In genomic region chr4:124104101-124104500, GRCh38 we compare ENCODE assay signal across 20 cellular contexts.
"Had no signal": no experiment of that assay in that cellular context is flagged by ENCODE, and none has a peak within 500 bp of the region (broad histone marks: within the 10 kb centered on the region; RNA-seq: fewer than 3 reads in every experiment).

No MANE protein-coding gene starts in this region.

- H3K27ac Mint-ChIP-seq: activated CD4-positive, alpha-beta T cell treated with anti-CD3 and anti-CD28 coated beads for 36 hours; activated naive CD8-positive, alpha-beta T cell; memory B cell; naive thymus-derived CD8-positive, alpha-beta T cell; stimulated activated naive CD8-positive, alpha-beta T cell treated with anti-CD3 and anti-CD28 coated beads, Interleukin-15, amount 100 ng/mL, for 72 hours; T-helper 2 cell treated with Interferon-gamma antibody and Interleukin-4, amounts not matched to agents 5 μg/mL and 100 μg/mL, for 36 hours; type B pancreatic cell; WTC11 had no signal

- H3K36me3 ChIP-seq: ovary had no signal

- H3K27me3 ChIP-seq: ovary had no signal

- ATAC-seq: activated CD4-positive, alpha-beta T cell treated with anti-CD3 and anti-CD28 coated beads for 36 hours; left ventricle myocardium superior; naive thymus-derived CD8-positive, alpha-beta T cell; psoas muscle; right cardiac atrium; stimulated activated naive CD8-positive, alpha-beta T cell treated with anti-CD3 and anti-CD28 coated beads, Interleukin-15, amount 100 ng/mL, for 72 hours; WTC11 had no signal

- H3K9me3 ChIP-seq: ovary had no signal

- H3K4me3 Mint-ChIP-seq: activated CD4-positive, alpha-beta T cell treated with anti-CD3 and anti-CD28 coated beads for 36 hours; activated naive CD8-positive, alpha-beta T cell; memory B cell; naive thymus-derived CD8-positive, alpha-beta T cell; stimulated activated naive CD8-positive, alpha-beta T cell treated with anti-CD3 and anti-CD28 coated beads, Interleukin-15, amount 100 ng/mL, for 72 hours; T-helper 2 cell treated with Interferon-gamma antibody and Interleukin-4, amounts not matched to agents 5 μg/mL and 100 μg/mL, for 36 hours; type B pancreatic cell; WTC11 had no signal

- H3K27ac ChIP-seq: ovary, psoas muscle had no signal

- FAIRE-seq: colon, endometrium, TTC549 had no signal

- H3K4me1 Mint-ChIP-seq: activated CD4-positive, alpha-beta T cell treated with anti-CD3 and anti-CD28 coated beads for 36 hours; memory B cell; naive thymus-derived CD8-positive, alpha-beta T cell; stimulated activated naive CD8-positive, alpha-beta T cell treated with anti-CD3 and anti-CD28 coated beads, Interleukin-15, amount 100 ng/mL, for 72 hours; WTC11 had no signal

- DNase-seq: activated CD4-positive, alpha-beta T cell treated with anti-CD3 and anti-CD28 coated beads for 36 hours; activated CD4-positive, alpha-beta T cell treated with anti-CD3 and anti-CD28 coated beads, Interleukin-2, amount 50 U/mL, for 48 hours; amygdala; caudate nucleus; hypothalamus; left ventricle myocardium superior; naive thymus-derived CD8-positive, alpha-beta T cell; ovary; psoas muscle; right cardiac atrium; stimulated activated CD4-positive, alpha-beta T cell treated with anti-CD3 and anti-CD28 coated beads, Interleukin-2, amount 100 ng/mL, for 24 hours; stimulated activated naive CD8-positive, alpha-beta T cell treated with anti-CD3 and anti-CD28 coated beads, Interleukin-15, amount 100 ng/mL, for 72 hours had no signal

- H3K36me3 Mint-ChIP-seq: activated naive CD8-positive, alpha-beta T cell; memory B cell; naive thymus-derived CD8-positive, alpha-beta T cell; WTC11 had no signal

- H3K27me3 Mint-ChIP-seq: activated naive CD8-positive, alpha-beta T cell; memory B cell; stimulated activated naive CD8-positive, alpha-beta T cell treated with anti-CD3 and anti-CD28 coated beads, Interleukin-15, amount 100 ng/mL, for 72 hours; type B pancreatic cell had no signal

- H3K9me3 Mint-ChIP-seq: T-helper 2 cell treated with Interferon-gamma antibody and Interleukin-4, amounts not matched to agents 5 μg/mL and 100 μg/mL, for 36 hours had no signal

- H3K4me3 ChIP-seq: ovary, psoas muscle had no signal

- H3K4me1 ChIP-seq: psoas muscle had no signal
